ENCODE assay signal across 1 cellular context in the genomic region with DNA sequence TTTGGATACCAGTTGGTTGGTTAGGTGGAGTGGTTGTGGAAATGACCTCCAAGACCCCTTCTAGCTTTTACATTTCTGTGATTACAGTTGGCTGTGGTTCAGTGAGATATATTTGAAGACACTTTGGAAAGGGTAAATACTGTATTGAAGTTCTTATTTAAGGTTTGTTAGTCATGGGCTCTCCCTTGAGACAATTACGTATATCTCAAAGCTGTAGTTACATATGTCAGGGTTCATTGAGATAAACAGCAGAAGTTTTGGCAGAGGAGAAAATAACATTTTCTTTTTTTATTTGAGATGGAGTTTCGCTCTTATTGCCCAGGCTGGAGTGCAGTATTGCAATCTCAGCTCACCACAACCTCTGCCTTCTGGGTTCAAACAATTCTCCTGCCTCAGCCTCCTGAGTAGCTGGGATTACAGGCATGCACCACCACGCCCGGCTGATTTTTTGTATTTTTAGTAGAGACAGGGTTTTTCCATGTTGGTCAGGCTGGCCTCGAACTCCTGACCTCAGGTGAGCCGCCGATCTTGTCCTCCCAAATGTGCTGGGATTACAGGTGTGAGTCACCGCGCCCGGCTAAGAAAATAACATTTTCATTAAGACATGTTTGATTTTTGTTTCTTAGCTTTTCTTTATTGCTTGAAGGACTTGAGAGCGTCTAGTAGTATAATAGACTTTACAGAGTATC.
TF ChIP-seq lines count a peak whose summit lies in the region.

No MANE protein-coding gene starts in this region.

TF ChIP-seq in HepG2, 621 proteins besides CTCF, POLR2A, EP300 and RAD21:
- TF ChIP-seq, protein P1, sequence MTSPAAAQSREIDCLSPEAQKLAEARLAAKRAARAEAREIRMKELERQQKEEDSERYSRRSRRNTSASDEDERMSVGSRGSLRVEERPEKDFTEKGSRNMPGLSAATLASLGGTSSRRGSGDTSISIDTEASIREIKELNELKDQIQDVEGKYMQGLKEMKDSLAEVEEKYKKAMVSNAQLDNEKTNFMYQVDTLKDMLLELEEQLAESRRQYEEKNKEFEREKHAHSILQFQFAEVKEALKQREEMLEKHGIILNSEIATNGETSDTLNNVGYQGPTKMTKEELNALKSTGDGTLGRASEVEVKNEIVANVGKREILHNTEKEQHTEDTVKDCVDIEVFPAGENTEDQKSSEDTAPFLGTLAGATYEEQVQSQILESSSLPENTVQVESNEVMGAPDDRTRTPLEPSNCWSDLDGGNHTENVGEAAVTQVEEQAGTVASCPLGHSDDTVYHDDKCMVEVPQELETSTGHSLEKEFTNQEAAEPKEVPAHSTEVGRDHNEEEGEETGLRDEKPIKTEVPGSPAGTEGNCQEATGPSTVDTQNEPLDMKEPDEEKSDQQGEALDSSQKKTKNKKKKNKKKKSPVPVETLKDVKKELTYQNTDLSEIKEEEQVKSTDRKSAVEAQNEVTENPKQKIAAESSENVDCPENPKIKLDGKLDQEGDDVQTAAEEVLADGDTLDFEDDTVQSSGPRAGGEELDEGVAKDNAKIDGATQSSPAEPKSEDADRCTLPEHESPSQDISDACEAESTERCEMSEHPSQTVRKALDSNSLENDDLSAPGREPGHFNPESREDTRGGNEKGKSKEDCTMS (CRISPR knock-in tag; conservative IDR thresholded peaks at IDR 0.05) = no peak
- TF ChIP-seq ZSCAN21 (CRISPR knock-in tag; IDR thresholded peaks at IDR 0.05; ENCODE audit: borderline replicate concordance) (no peak), ISL2 (CRISPR knock-in tag; IDR thresholded peaks at IDR 0.05) (no peak), POLR2AphosphoS5 (IDR thresholded peaks at IDR 0.05; ENCODE audit: low read depth, low read length) (no peak), NR2F6 (IDR thresholded peaks at IDR 0.05) (no peak), NR2F6 (CRISPR knock-in tag; IDR thresholded peaks at IDR 0.05) (no peak), ZNF441 (CRISPR knock-in tag; IDR thresholded peaks at IDR 0.05; ENCODE audit: borderline replicate concordance) (no peak), ZNF3 (CRISPR knock-in tag; IDR thresholded peaks at IDR 0.05) (no peak), ZNF121 (CRISPR knock-in tag; IDR thresholded peaks at IDR 0.05) (no peak)
- TF ChIP-seq, protein P2, sequence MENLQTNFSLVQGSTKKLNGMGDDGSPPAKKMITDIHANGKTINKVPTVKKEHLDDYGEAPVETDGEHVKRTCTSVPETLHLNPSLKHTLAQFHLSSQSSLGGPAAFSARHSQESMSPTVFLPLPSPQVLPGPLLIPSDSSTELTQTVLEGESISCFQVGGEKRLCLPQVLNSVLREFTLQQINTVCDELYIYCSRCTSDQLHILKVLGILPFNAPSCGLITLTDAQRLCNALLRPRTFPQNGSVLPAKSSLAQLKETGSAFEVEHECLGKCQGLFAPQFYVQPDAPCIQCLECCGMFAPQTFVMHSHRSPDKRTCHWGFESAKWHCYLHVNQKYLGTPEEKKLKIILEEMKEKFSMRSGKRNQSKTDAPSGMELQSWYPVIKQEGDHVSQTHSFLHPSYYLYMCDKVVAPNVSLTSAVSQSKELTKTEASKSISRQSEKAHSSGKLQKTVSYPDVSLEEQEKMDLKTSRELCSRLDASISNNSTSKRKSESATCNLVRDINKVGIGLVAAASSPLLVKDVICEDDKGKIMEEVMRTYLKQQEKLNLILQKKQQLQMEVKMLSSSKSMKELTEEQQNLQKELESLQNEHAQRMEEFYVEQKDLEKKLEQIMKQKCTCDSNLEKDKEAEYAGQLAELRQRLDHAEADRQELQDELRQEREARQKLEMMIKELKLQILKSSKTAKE (CRISPR knock-in tag; IDR thresholded peaks at IDR 0.05; ENCODE audit: borderline replicate concordance) = no peak
- TF ChIP-seq, protein P3, sequence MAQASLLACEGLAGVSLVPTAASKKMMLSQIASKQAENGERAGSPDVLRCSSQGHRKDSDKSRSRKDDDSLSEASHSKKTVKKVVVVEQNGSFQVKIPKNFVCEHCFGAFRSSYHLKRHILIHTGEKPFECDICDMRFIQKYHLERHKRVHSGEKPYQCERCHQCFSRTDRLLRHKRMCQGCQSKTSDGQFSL (CRISPR knock-in tag; IDR thresholded peaks at IDR 0.05) = no peak
TF ChIP-seq in HepG2: peak in this region for 0.
